ENCODE assay signal across 14 cellular contexts in genomic region chr15:77144028-77144427, GRCh38.
DNase-seq lines count a peak whose midpoint lies in the region; ATAC-seq and TF ChIP-seq lines count a peak whose summit lies in the region.
"Had no signal": no experiment of that assay in that cellular context is flagged by ENCODE, and none has a peak within 500 bp of the region (broad histone marks: within the 10 kb centered on the region; RNA-seq: fewer than 3 reads in every experiment).

No MANE protein-coding gene starts in this region.

- no peak overlapping the region for H4K5ac ChIP-seq in mesendoderm (ENCODE audit: low read length)

- no peaks in the 10 kb centered on the region for H3K4me1 Mint-ChIP-seq in MCF 10A (ENCODE audit: insufficient read depth, unreplicated experiment)

- H2BK15ac ChIP-seq in mesendoderm (replicated peaks; ENCODE audit: low read depth): no peak overlapping the region

- H3K27me3 ChIP-seq in breast epithelium (no peaks in the 10 kb centered on the region), brain microvascular endothelial cell (replicated peaks) (no peaks in the 10 kb centered on the region), mesendoderm (ENCODE audit: insufficient read depth, low read length, poor library complexity) (no peaks in the 10 kb centered on the region), upper lobe of left lung (no peaks in the 10 kb centered on the region)

- H2BK120ac ChIP-seq in mesendoderm (ENCODE audit: low read depth, low read length): no peak overlapping the region

- peaks cover 0 to 23% of the 10 kb centered on the region in 2 donors for H3K4me1 ChIP-seq in breast epithelium
- peaks cover 5% of the 10 kb centered on the region for H3K4me1 ChIP-seq in mesendoderm (ENCODE audit: control insufficient read depth, low read depth, low read length)
- peaks cover 0 to 20% (median 4%) of the 10 kb centered on the region in 4 donors for H3K4me1 ChIP-seq in upper lobe of left lung
- H3K4me1 ChIP-seq: A549 had no signal

- no peak overlapping the region for H3K4ac ChIP-seq in mesendoderm (ENCODE audit: low read depth, low read length)

- TF ChIP-seq CTCF in breast epithelium (IDR thresholded peaks at IDR 0.05): no peak
- no peak for TF ChIP-seq CTCF in MCF 10A (IDR thresholded peaks at IDR 0.05; ENCODE audit: unreplicated experiment)
- TF ChIP-seq CTCF in brain microvascular endothelial cell (IDR thresholded peaks at IDR 0.05; ENCODE audit: low read depth, low read length, missing control alignments): no peak
- TF ChIP-seq CTCF in upper lobe of left lung (IDR thresholded peaks at IDR 0.05): no peak

- H3K27ac Mint-ChIP-seq in MCF 10A (ENCODE audit: low read depth, unreplicated experiment): no peak overlapping the region
- H3K27ac Mint-ChIP-seq: stimulated activated naive CD8-positive, alpha-beta T cell treated with anti-CD3 and anti-CD28 coated beads, Interleukin-15, amount 100 ng/mL, for 72 hours had no signal

- H3K27me3 Mint-ChIP-seq in MCF 10A (ENCODE audit: insufficient read depth, unreplicated experiment): no peaks in the 10 kb centered on the region
- H3K27me3 Mint-ChIP-seq: stimulated activated naive CD8-positive, alpha-beta T cell treated with anti-CD3 and anti-CD28 coated beads, Interleukin-15, amount 100 ng/mL, for 72 hours had no signal

- H4K8ac ChIP-seq in mesendoderm (ENCODE audit: low read depth, low read length): no peak overlapping the region

- no peak overlapping the region for H2AK5ac ChIP-seq in mesendoderm (ENCODE audit: low read length)

- WGBS in mesendoderm (ENCODE audit: extremely low coverage, insufficient coverage, low lambda C conversion rate): no CpG with 5 or more reads among the region's 2 CpGs
- 86 to 98% methylated on average over 2 of the region's 2 CpGs for WGBS in upper lobe of left lung, 2 donors

- POLR2A ChIA-PET in MCF 10A (lab: Yijun Ruan, JAX): no interaction called here

- in situ Hi-C loops in brain microvascular endothelial cell (cut with HindIII; ENCODE audit: low pct_ligation_motif_present, low sequenced_read_pairs): no loop called here

- intact Hi-C loops in breast epithelium (cut with DNase I; ENCODE audit: low total_unique reads): no loop called here
- intact Hi-C loops in MCF 10A (cut with micrococcal nuclease): no loop called here

- no peak for DNase-seq in breast epithelium (ENCODE audit: low spot score in 2 of 2)
- DNase-seq in MCF 10A (ENCODE audit: unreplicated experiment): no peak
- peak; percentile 64 for DNase-seq in brain microvascular endothelial cell
- DNase-seq in mesendoderm: peak; percentile 42
- no peak for DNase-seq in upper lobe of left lung
- DNase-seq in pons (ENCODE audit: low spot score): no peak
- DNase-seq in NCI-H1694 (lab: John Stamatoyannopoulos, UW): no peak
- no peak for DNase-seq in Kasumi-1 (lab: John Stamatoyannopoulos, UW)
- DNase-seq: activated gamma-delta T cell treated with Interleukin-2 at 50 U/mL for 16 hours; left colon; NCI-H1436 treated with DMSO at 0.1 percent for 48 hours; stimulated activated naive CD8-positive, alpha-beta T cell treated with anti-CD3 and anti-CD28 coated beads, Interleukin-15, amount 100 ng/mL, for 72 hours had no signal

- no peak overlapping the region for H3K23ac ChIP-seq in mesendoderm (ENCODE audit: low read length)

- ATAC-seq in upper lobe of left lung (ENCODE audit: low FRiP score in 2 of 2): no peak
- ATAC-seq: A549; left colon; stimulated activated naive CD8-positive, alpha-beta T cell treated with anti-CD3 and anti-CD28 coated beads, Interleukin-15, amount 100 ng/mL, for 72 hours had no signal

- peak overlapping the region; percentile 79 to 84 for H3K27ac ChIP-seq in breast epithelium
- peak overlapping the region; percentile 95 for H3K27ac ChIP-seq in brain microvascular endothelial cell
- H3K27ac ChIP-seq in mesendoderm (ENCODE audit: low read depth, low read length): no peak overlapping the region
- peak overlapping the region; percentile 36 to 57 (median 50) for H3K27ac ChIP-seq in upper lobe of left lung
- H3K27ac ChIP-seq: A549, VCaP had no signal

- TF ChIP-seq POLR2A in breast epithelium (IDR thresholded peaks at IDR 0.05) (no peak), upper lobe of left lung (IDR thresholded peaks at IDR 0.05) (no peak)

- no peak overlapping the region for H3K18ac ChIP-seq in mesendoderm (ENCODE audit: low read length)

- H3K56ac ChIP-seq in mesendoderm (ENCODE audit: low read length): no peak overlapping the region

- H3K79me1 ChIP-seq in mesendoderm (ENCODE audit: low read length): no peaks in the 10 kb centered on the region

- H3K9ac ChIP-seq in mesendoderm (ENCODE audit: low read length): no peak overlapping the region

- no peak overlapping the region for H3K4me3 Mint-ChIP-seq in MCF 10A (ENCODE audit: unreplicated experiment)
- H3K4me3 Mint-ChIP-seq: stimulated activated naive CD8-positive, alpha-beta T cell treated with anti-CD3 and anti-CD28 coated beads, Interleukin-15, amount 100 ng/mL, for 72 hours had no signal

- peaks cover 6% of the 10 kb centered on the region for H3K36me3 Mint-ChIP-seq in MCF 10A (ENCODE audit: insufficient read depth, unreplicated experiment)

- H3K36me3 ChIP-seq in breast epithelium (no peaks in the 10 kb centered on the region), brain microvascular endothelial cell (replicated peaks) (no peaks in the 10 kb centered on the region), mesendoderm (ENCODE audit: control insufficient read depth, insufficient read depth, low read length) (no peaks in the 10 kb centered on the region), upper lobe of left lung (peaks cover 0 to 18% (median 0%) of the 10 kb centered on the region in 4 donors)

- H3K9me3 ChIP-seq in breast epithelium (peaks cover 8 to 9% of the 10 kb centered on the region in 2 donors), upper lobe of left lung (peaks cover 0 to 7% (median 5%) of the 10 kb centered on the region in 4 donors)
- H3K9me3 ChIP-seq: A549 had no signal

- no peaks in the 10 kb centered on the region for H3K9me3 Mint-ChIP-seq in MCF 10A (ENCODE audit: unreplicated experiment)

- CTCF ChIA-PET in MCF 10A (lab: Yijun Ruan, JAX): no interaction called here

- H3K4me3 ChIP-seq in breast epithelium (no peak overlapping the region), brain microvascular endothelial cell (ENCODE audit: low read depth, low read length) (no peak overlapping the region), mesendoderm (ENCODE audit: low read length) (no peak overlapping the region), upper lobe of left lung (no peak overlapping the region)
- H3K4me3 ChIP-seq: A549 had no signal

- H3K79me2 ChIP-seq in mesendoderm (ENCODE audit: control insufficient read depth, insufficient read depth, low read length): no peaks in the 10 kb centered on the region

- no peak for TF ChIP-seq EP300 in upper lobe of left lung (IDR thresholded peaks at IDR 0.05)

- no peak overlapping the region for H2BK5ac ChIP-seq in mesendoderm (ENCODE audit: low read length)

- no TSS peak for BruUV-seq in MCF 10A (replicated peaks; lab: Mats Ljungman, UMichigan)

- H3K4me2 ChIP-seq in mesendoderm (ENCODE audit: low read length): no peak overlapping the region
- H3K4me2 ChIP-seq: A549 had no signal

Comparison
In these comparisons a context has a peak if more than half of its experiments do, and no peak if none do; other contexts are left out.
1. DNase-seq: peak in brain microvascular endothelial cell (single experiment) and mesendoderm (single experiment); none in breast epithelium (0 of 2), MCF 10A (single experiment), upper lobe of left lung (0 of 2), pons (single experiment), NCI-H1694 (single experiment) and Kasumi-1 (0 of 2).